Comparison of ENCODE assay signal across 8 cellular contexts in genomic region chr1:64136749-64137568, GRCh38.
A peak's percentile ranks its signal among the peaks of the same experiment; 100 is the strongest.
DNase-seq lines count a peak whose midpoint lies in the region; ATAC-seq, FAIRE-seq and TF ChIP-seq lines count a peak whose summit lies in the region.

No MANE protein-coding gene starts in this region.

- POLR2A ChIA-PET in A549 (lab: Yijun Ruan, JAX): interaction anchor here (1.1 kb wide), 1 partner anchor 445 kb away, joined by 3 read pairs; no protein-coding TSS in a partner anchor

- TF ChIP-seq EP300 in A549 (IDR thresholded peaks at IDR 0.05): no peak

- H3K9me3 ChIP-seq in A549: no peaks in the 10 kb centered on the region

- H3K4me3 ChIP-seq in A549 (no peak overlapping the region), coronary artery (no peak overlapping the region), lower leg skin (ENCODE audit: low read depth, poor library complexity, severe bottlenecking) (no peak overlapping the region)

- peaks cover 38% of the 10 kb centered on the region for H3K4me1 ChIP-seq in A549

- WGBS in A549 (ENCODE audit: missing lambda C conversion rate): 46% methylated on average over 10 of the region's 10 CpGs
- 36 to 39% methylated on average over 10 of the region's 10 CpGs for WGBS in lower leg skin, 2 donors

- no peak for FAIRE-seq in A549 (lab: Jason Lieb, UNC)

- peak; percentile 28 to 64 for DNase-seq in A549 (ENCODE audit: low read depth in 1 of 2, low spot score in 1 of 2)
- DNase-seq in GM13977 (ENCODE audit: low spot score): peak; percentile 41
- peak; percentile 63 for DNase-seq in NCI-H345 (lab: John Stamatoyannopoulos, UW)
- peak; percentile 33 to 65 for DNase-seq in activated CD4-positive, alpha-beta T cell treated with anti-CD3 and anti-CD28 coated beads for 4 hours
- DNase-seq in coronary artery (ENCODE audit: low spot score): no peak
- DNase-seq in lower leg skin (ENCODE audit: low spot score in 2 of 2): peak; percentile 85 to 96
- peak; percentile 32 to 63 (median 52) for DNase-seq in stimulated activated CD4-positive, alpha-beta T cell treated with anti-CD3 and anti-CD28 coated beads, TNF-alpha, amount 100 ng/mL, for 24 hours (ENCODE audit: low read depth in 3 of 3)

- in situ Hi-C loops in GM13977 (cut with MboI; ENCODE audit: low pct_unique_long_range_greater_than_20kb, low sequenced_read_pairs, unreplicated experiment): loop anchor here (25.0 kb wide), 1 partner anchor 525 kb away; no protein-coding TSS in a partner anchor

- peak; percentile 77 to 81 for TF ChIP-seq RAD21 in A549 (conservative IDR thresholded peaks at IDR 0.05 in 1 of 2, IDR thresholded peaks at IDR 0.05 in 1 of 2)

- TF ChIP-seq CTCF in A549 (IDR thresholded peaks at IDR 0.05): peak; percentile 72
- peak; percentile 88 for TF ChIP-seq CTCF in GM13977 (IDR thresholded peaks at IDR 0.05; ENCODE audit: extremely low read depth, insufficient read depth, missing control alignments)
- TF ChIP-seq CTCF in coronary artery (IDR thresholded peaks at IDR 0.05): peak; percentile 78
- TF ChIP-seq CTCF in lower leg skin (IDR thresholded peaks at IDR 0.05): peak in 1 of 3 donors; percentile 86

- TF ChIP-seq POLR2A in A549 (IDR thresholded peaks at IDR 0.05; ENCODE audit: low read length) (no peak), lower leg skin (IDR thresholded peaks at IDR 0.05) (no peak)

- peak; percentile 74 to 86; a peak in 4 of 6 replicates for ATAC-seq in A549
- peak; percentile 82 for ATAC-seq in HG03175 (IDR thresholded peaks at IDR 0.05; ENCODE audit: unreplicated experiment)

- no peak overlapping the region for H3K4me2 ChIP-seq in A549

- CTCF ChIA-PET in A549 (lab: Yijun Ruan, JAX): interaction anchor here (0.6 to 3.2 kb wide), 44 partner anchors 9 to 531 kb away, joined by 3 to 17 read pairs (median 4); partner anchors contain the start of gene ROR1

- intact Hi-C loops in lower leg skin (cut with DNase I; ENCODE audit: low total_unique reads): loop anchor here (5.0 to 10.0 kb wide), 3 partner anchors 100 to 442 kb away; partner anchors contain the start of gene ROR1

- H3K27ac ChIP-seq in A549 (peak overlapping the region; percentile 53 to 63; a peak in 5 of 6 replicates), coronary artery (peak overlapping the region; percentile 43 to 47)

TF ChIP-seq in A549, 52 proteins besides CTCF, POLR2A, EP300 and RAD21:
- TF ChIP-seq SMC3 (IDR thresholded peaks at IDR 0.05) (peak; percentile 80), CBX8 (IDR thresholded peaks at IDR 0.05) (no peak)
